16 cellular contexts compared by ENCODE assay signal in the genomic region with DNA sequence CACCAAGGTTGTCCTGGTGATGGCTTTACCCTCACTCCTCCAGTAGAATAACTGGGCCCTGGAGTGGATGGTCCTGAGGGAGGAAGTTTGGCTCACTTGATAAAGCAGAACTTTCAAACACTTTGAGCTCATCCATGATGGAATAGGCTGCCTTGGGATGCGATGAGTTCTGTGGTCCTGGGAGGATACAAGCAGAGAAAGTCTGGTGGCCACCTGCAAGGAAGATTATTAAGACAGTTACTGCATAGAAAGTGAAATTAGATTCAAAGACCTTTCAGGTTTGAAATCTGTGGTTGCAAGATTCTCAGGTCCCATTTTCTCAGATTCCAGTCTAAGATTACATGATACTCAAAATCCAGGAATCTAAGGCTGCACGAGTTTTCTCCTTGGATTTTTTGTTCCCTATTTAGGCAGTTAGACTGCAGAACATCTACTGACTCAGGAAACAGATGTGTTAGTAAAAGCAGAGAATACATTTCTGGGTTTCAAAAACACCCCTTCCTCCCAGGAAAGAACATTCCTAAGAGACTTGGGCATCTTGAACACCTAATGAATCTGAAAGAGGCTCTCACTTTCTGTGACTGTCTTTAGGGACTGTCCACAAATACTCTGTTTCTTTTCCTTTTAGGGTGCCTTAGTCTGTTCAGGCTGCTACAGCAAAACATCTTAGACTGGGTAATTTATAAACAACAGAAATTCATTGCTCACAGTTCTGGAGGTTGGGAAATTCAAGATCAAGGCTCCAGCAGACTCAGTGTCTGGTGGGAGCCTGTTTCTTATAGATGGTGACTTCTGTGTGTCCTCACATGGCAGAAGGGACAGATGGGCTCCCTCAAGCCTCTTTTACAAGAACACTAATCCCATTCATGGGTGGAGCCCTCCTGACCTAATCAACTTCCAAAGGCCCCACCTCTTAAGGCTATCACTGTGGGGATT. TPM values are rescaled to one million over a fixed set of nuclear protein-coding genes. Genes with fewer than 3 reads are reported as not detected.
DNase-seq lines count a peak whose midpoint lies in the region; ATAC-seq and TF ChIP-seq lines count a peak whose summit lies in the region.
"Had no signal": no experiment of that assay in that cellular context is flagged by ENCODE, and none has a peak within 500 bp of the region (broad histone marks: within the 10 kb centered on the region; RNA-seq: fewer than 3 reads in every experiment).

No MANE protein-coding gene starts in this region.

- H3K23ac ChIP-seq in H9 (ENCODE audit: insufficient read length, low read depth, low read length) = no peak overlapping the region

- H3K4me3 ChIP-seq in breast epithelium (no peak overlapping the region), hepatocyte (no peak overlapping the region), tibial nerve (no peak overlapping the region)
- H3K4me3 ChIP-seq in naive thymus-derived CD4-positive, alpha-beta T cell (ENCODE audit: low read length) = no peak overlapping the region
- H3K4me3 ChIP-seq: K562 had no signal

- no peaks in the 10 kb centered on the region for H3K9me2 ChIP-seq in hepatocyte (replicated peaks; ENCODE audit: insufficient read depth)

- H3K18ac ChIP-seq in H9 (ENCODE audit: insufficient read length, low read depth, low read length) = no peak overlapping the region

- ATAC-seq in naive thymus-derived CD4-positive, alpha-beta T cell = no peak
- ATAC-seq: effector memory CD8-positive, alpha-beta T cell had no signal

- H3K9ac ChIP-seq in H9 (ENCODE audit: extremely low read depth, insufficient read length, low read length) = no peak overlapping the region

- H3K14ac ChIP-seq in H9 (ENCODE audit: insufficient read depth, low read length) = no peak overlapping the region

- no peak overlapping the region for H4K5ac ChIP-seq in H9 (ENCODE audit: insufficient read length, low read depth, low read length)

- H2BK15ac ChIP-seq in H9 (ENCODE audit: low read depth, low read length) = no peak overlapping the region

- H3K27me3 ChIP-seq in breast epithelium = no peaks in the 10 kb centered on the region
- H3K27me3 ChIP-seq in hepatocyte = no peaks in the 10 kb centered on the region
- no peaks in the 10 kb centered on the region for H3K27me3 ChIP-seq in tibial nerve
- H3K27me3 ChIP-seq in H9 (ENCODE audit: insufficient read depth, low read length) = no peaks in the 10 kb centered on the region
- H3K27me3 ChIP-seq in naive thymus-derived CD4-positive, alpha-beta T cell (ENCODE audit: control insufficient read depth in 2 of 2, insufficient read depth in 2 of 2, low read length in 2 of 2) = no peaks in the 10 kb centered on the region

- no peak overlapping the region for H3T11ph ChIP-seq in H9 (ENCODE audit: low read length)

- no peak for DNase-seq in breast epithelium (ENCODE audit: low spot score in 2 of 2)
- DNase-seq in MCF 10A (ENCODE audit: unreplicated experiment) = no peak
- no peak for DNase-seq in hepatocyte (ENCODE audit: low spot score)
- no peak for DNase-seq in tibial nerve (ENCODE audit: low spot score in 2 of 2)
- DNase-seq in H9 = no peak
- no peak for DNase-seq in activated CD4-positive, alpha-beta memory T cell treated with anti-CD3 and anti-CD28 coated beads for 36 hours
- DNase-seq in naive thymus-derived CD4-positive, alpha-beta T cell = no peak
- DNase-seq: 8988T; effector memory CD8-positive, alpha-beta T cell; naive B cell; NCI-H2081 had no signal

- no peak overlapping the region for H3K4me3 Mint-ChIP-seq in MCF 10A (ENCODE audit: unreplicated experiment)
- no peak overlapping the region for H3K4me3 Mint-ChIP-seq in H9
- H3K4me3 Mint-ChIP-seq in activated CD4-positive, alpha-beta memory T cell treated with anti-CD3 and anti-CD28 coated beads for 36 hours = no peak overlapping the region
- H3K4me3 Mint-ChIP-seq in naive thymus-derived CD4-positive, alpha-beta T cell = no peak overlapping the region
- H3K4me3 Mint-ChIP-seq: effector memory CD8-positive, alpha-beta T cell; naive B cell had no signal

- WGBS in hepatocyte (ENCODE audit: low lambda C conversion rate, missing lambda C conversion rate) = 69% methylated on average over 2 of the region's 2 CpGs
- 52 to 59% methylated on average over 2 of the region's 2 CpGs for WGBS in tibial nerve, 2 donors
- no CpG with 5 or more reads among the region's 2 CpGs for WGBS in H9 (ENCODE audit: extremely low coverage, insufficient read length, low lambda C conversion rate)

- H3K79me2 ChIP-seq in hepatocyte = no peaks in the 10 kb centered on the region
- no peaks in the 10 kb centered on the region for H3K79me2 ChIP-seq in H9 (ENCODE audit: insufficient read depth, low read length)

- no peak overlapping the region for H4K91ac ChIP-seq in H9 (ENCODE audit: insufficient read length, low read depth, low read length)

- H4K8ac ChIP-seq in H9 (replicated peaks; ENCODE audit: insufficient read length, low read depth, low read length) = no peak overlapping the region

- H3K9me3 ChIP-seq in breast epithelium (no peaks in the 10 kb centered on the region), hepatocyte (ENCODE audit: low read depth) (no peaks in the 10 kb centered on the region), tibial nerve (no peaks in the 10 kb centered on the region), H9 (ENCODE audit: control insufficient read depth, low read depth, low read length) (no peaks in the 10 kb centered on the region)
- H3K9me3 ChIP-seq in naive thymus-derived CD4-positive, alpha-beta T cell (ENCODE audit: control insufficient read depth in 2 of 3, low read length in 3 of 3) = no peaks in the 10 kb centered on the region

- no peak overlapping the region for H2BK12ac ChIP-seq in H9 (ENCODE audit: insufficient read length, low read depth, low read length)

- H3K4me1 Mint-ChIP-seq in MCF 10A (ENCODE audit: insufficient read depth, unreplicated experiment) (peaks cover 20% of the 10 kb centered on the region), H9 (peaks cover 16 to 20% of the 10 kb centered on the region in 2 experiments)
- peaks cover 2% of the 10 kb centered on the region for H3K4me1 Mint-ChIP-seq in activated CD4-positive, alpha-beta memory T cell treated with anti-CD3 and anti-CD28 coated beads for 36 hours (ENCODE audit: low read depth)
- H3K4me1 Mint-ChIP-seq in naive thymus-derived CD4-positive, alpha-beta T cell = peaks cover 0 to 7% (median 0%) of the 10 kb centered on the region in 7 donors
- H3K4me1 Mint-ChIP-seq: naive B cell had no signal

- H3K9me3 Mint-ChIP-seq in MCF 10A (ENCODE audit: unreplicated experiment) (no peaks in the 10 kb centered on the region), H9 (peaks cover 4 to 11% of the 10 kb centered on the region in 2 experiments; a peak in 3 of 5 replicates)
- H3K9me3 Mint-ChIP-seq in activated CD4-positive, alpha-beta memory T cell treated with anti-CD3 and anti-CD28 coated beads for 36 hours = peaks cover 2% of the 10 kb centered on the region
- H3K9me3 Mint-ChIP-seq in naive thymus-derived CD4-positive, alpha-beta T cell = peaks cover 0 to 6% (median 0%) of the 10 kb centered on the region in 11 donors
- H3K9me3 Mint-ChIP-seq: activated naive CD4-positive, alpha-beta T cell treated with anti-CD3 and anti-CD28 coated beads, Interleukin-2, amount 50 U/mL, for 72 hours; effector memory CD8-positive, alpha-beta T cell had no signal

- H3K56ac ChIP-seq in H9 (ENCODE audit: insufficient read length, low read depth, low read length) = no peak overlapping the region

- H3K36me3 ChIP-seq in breast epithelium (no peaks in the 10 kb centered on the region), hepatocyte (replicated peaks; ENCODE audit: insufficient read depth, low read depth) (no peaks in the 10 kb centered on the region), tibial nerve (no peaks in the 10 kb centered on the region)
- H3K36me3 ChIP-seq in naive thymus-derived CD4-positive, alpha-beta T cell (ENCODE audit: control insufficient read depth in 2 of 3, insufficient read depth in 3 of 3, low read length in 3 of 3) = no peaks in the 10 kb centered on the region

- H3K36me3 Mint-ChIP-seq in MCF 10A (ENCODE audit: insufficient read depth, unreplicated experiment) = no peaks in the 10 kb centered on the region
- H3K36me3 Mint-ChIP-seq in H9 (ENCODE audit: insufficient read depth in 1 of 3, low read depth in 3 of 3) = peaks cover 0 to 7% (median 2%) of the 10 kb centered on the region in 3 experiments; a peak in 4 of 7 replicates
- H3K36me3 Mint-ChIP-seq in activated CD4-positive, alpha-beta memory T cell treated with anti-CD3 and anti-CD28 coated beads for 36 hours = no peaks in the 10 kb centered on the region
- peaks cover 0 to 5% (median 0%) of the 10 kb centered on the region in 5 donors for H3K36me3 Mint-ChIP-seq in naive thymus-derived CD4-positive, alpha-beta T cell
- H3K36me3 Mint-ChIP-seq: naive B cell had no signal

- H2AFZ ChIP-seq in hepatocyte (no peak overlapping the region), H9 (ENCODE audit: low read length) (no peak overlapping the region)

- CTCF ChIA-PET in MCF 10A (lab: Yijun Ruan, JAX) = interaction anchor here (0.6 to 4.2 kb wide), 5 partner anchors 9 to 56 kb away, joined by 3 to 35 read pairs (median 3); no protein-coding TSS in a partner anchor
- CTCF ChIA-PET in activated CD4-positive, alpha-beta memory T cell treated with anti-CD3 and anti-CD28 coated beads for 36 hours (lab: Charles Lee) = interaction anchor here (1.4 to 1.9 kb wide), 2 partner anchors 10 to 11 kb away, joined by 4 to 5 read pairs; no protein-coding TSS in a partner anchor
- CTCF ChIA-PET in naive thymus-derived CD4-positive, alpha-beta T cell (lab: Charles Lee) = no interaction called here

- TF ChIP-seq POLR2A in breast epithelium (IDR thresholded peaks at IDR 0.05) (no peak), tibial nerve (IDR thresholded peaks at IDR 0.05) (no peak)

- H2BK120ac ChIP-seq in H9 (ENCODE audit: low read depth, low read length, poor library complexity, severe bottlenecking) = no peak overlapping the region

- H3K79me1 ChIP-seq in H9 (ENCODE audit: insufficient read depth, low read depth, low read length, poor library complexity, severe bottlenecking) = no peaks in the 10 kb centered on the region

- H3K27me3 Mint-ChIP-seq in MCF 10A (ENCODE audit: insufficient read depth, unreplicated experiment) = no peaks in the 10 kb centered on the region
- peaks cover 5% of the 10 kb centered on the region for H3K27me3 Mint-ChIP-seq in H9 (ENCODE audit: low read depth)
- H3K27me3 Mint-ChIP-seq in activated CD4-positive, alpha-beta memory T cell treated with anti-CD3 and anti-CD28 coated beads for 36 hours = no peaks in the 10 kb centered on the region
- no peaks in the 10 kb centered on the region for H3K27me3 Mint-ChIP-seq in naive thymus-derived CD4-positive, alpha-beta T cell
- H3K27me3 Mint-ChIP-seq: naive B cell had no signal

- no peak overlapping the region for H2BK5ac ChIP-seq in H9 (ENCODE audit: insufficient read length, low read length)

- H3K4me2 ChIP-seq in hepatocyte (no peak overlapping the region), H9 (ENCODE audit: insufficient read depth, insufficient read length, low read length) (no peak overlapping the region)

- H3K27ac Mint-ChIP-seq in MCF 10A (ENCODE audit: low read depth, unreplicated experiment) (no peak overlapping the region), H9 (peak overlapping the region in 1 of 3 experiments; percentile 3; a peak in 1 of 7 replicates)
- H3K27ac Mint-ChIP-seq in activated CD4-positive, alpha-beta memory T cell treated with anti-CD3 and anti-CD28 coated beads for 36 hours = no peak overlapping the region
- peak overlapping the region in 1 of 9 donors; percentile 12 for H3K27ac Mint-ChIP-seq in naive thymus-derived CD4-positive, alpha-beta T cell
- H3K27ac Mint-ChIP-seq: activated naive CD4-positive, alpha-beta T cell treated with anti-CD3 and anti-CD28 coated beads, Interleukin-2, amount 50 U/mL, for 72 hours had no signal

- POLR2A ChIA-PET in MCF 10A (lab: Yijun Ruan, JAX) = interaction anchor here (1.0 to 1.1 kb wide), 2 partner anchors 25 to 34 kb away, joined by 3 to 4 read pairs; no protein-coding TSS in a partner anchor
- POLR2A ChIA-PET in activated CD4-positive, alpha-beta memory T cell treated with anti-CD3 and anti-CD28 coated beads for 36 hours (lab: Charles Lee) = no interaction called here
- POLR2A ChIA-PET in naive thymus-derived CD4-positive, alpha-beta T cell (lab: Charles Lee) = no interaction called here

- H4K20me1 ChIP-seq in hepatocyte (ENCODE audit: insufficient read depth, poor library complexity, severe bottlenecking) (no peaks in the 10 kb centered on the region), H9 (ENCODE audit: control insufficient read depth, insufficient read depth, insufficient read length) (no peaks in the 10 kb centered on the region)

- no peak overlapping the region for H2BK20ac ChIP-seq in H9 (ENCODE audit: low read depth, low read length, poor library complexity, severe bottlenecking)

- H3K23me2 ChIP-seq in H9 (ENCODE audit: insufficient read length, low read depth, low read length, poor library complexity, severe bottlenecking) = no peaks in the 10 kb centered on the region

- BruUV-seq in MCF 10A (replicated peaks; lab: Mats Ljungman, UMichigan) = no TSS peak

- TF ChIP-seq CTCF in breast epithelium (IDR thresholded peaks at IDR 0.05) = no peak
- TF ChIP-seq CTCF in MCF 10A (IDR thresholded peaks at IDR 0.05; ENCODE audit: unreplicated experiment) = no peak
- TF ChIP-seq CTCF in hepatocyte (IDR thresholded peaks at IDR 0.05; ENCODE audit: poor library complexity) = no peak
- no peak for TF ChIP-seq CTCF in tibial nerve (IDR thresholded peaks at IDR 0.05)
- no peak for TF ChIP-seq CTCF in H9 (conservative IDR thresholded peaks at IDR 0.05)

- intact Hi-C loops in breast epithelium (cut with DNase I; ENCODE audit: low total_unique reads) = loop anchor here (5.0 kb wide), 1 partner anchor 1238 kb away; a partner anchor contains a TSS
- intact Hi-C loops in MCF 10A (cut with micrococcal nuclease) = no loop called here
- intact Hi-C loops in activated CD4-positive, alpha-beta memory T cell treated with anti-CD3 and anti-CD28 coated beads for 36 hours (cut with micrococcal nuclease) = no loop called here
- intact Hi-C loops in naive thymus-derived CD4-positive, alpha-beta T cell (cut with micrococcal nuclease) = no loop called here

- H3K4me1 ChIP-seq in breast epithelium (peaks cover 0 to 3% of the 10 kb centered on the region in 2 donors), hepatocyte (ENCODE audit: insufficient read depth) (peaks cover 16% of the 10 kb centered on the region), tibial nerve (peaks cover 0 to 74% (median 27%) of the 10 kb centered on the region in 4 donors), H9 (ENCODE audit: insufficient read depth, low read length) (no peaks in the 10 kb centered on the region; the same call in 1 of the 2 replicates)
- H3K4me1 ChIP-seq in naive thymus-derived CD4-positive, alpha-beta T cell (ENCODE audit: control insufficient read depth in 2 of 2, insufficient read depth in 2 of 2, low read length in 2 of 2) = no peaks in the 10 kb centered on the region

- TF ChIP-seq EP300 in tibial nerve (IDR thresholded peaks at IDR 0.05) = no peak

- no peak overlapping the region for H2AK5ac ChIP-seq in H9 (ENCODE audit: insufficient read length, low read length)

- H3K27ac ChIP-seq in breast epithelium (peak overlapping the region; percentile 78 to 83), angular gyrus (ENCODE audit: low read depth, low read length) (peak overlapping the region; percentile 34), hepatocyte (peak overlapping the region; percentile 51), tibial nerve (peak overlapping the region in 3 of 4 donors; percentile 62 to 84 (median 74)), H9 (ENCODE audit: insufficient read length, low read depth, low read length) (no peak overlapping the region)
- H3K27ac ChIP-seq in naive thymus-derived CD4-positive, alpha-beta T cell (ENCODE audit: low read depth, low read length) = no peak overlapping the region

- H3K4ac ChIP-seq in H9 (ENCODE audit: low read depth, low read length) = no peak overlapping the region

RNA-seq across cellular contexts. Expression of a gene that starts 19.6 kb away (rescaled TPM):
- 1,000 to 10,000 TPM in 1 of 3 donors, 10 to 100 TPM in 2; 16.1 to 1,283 (median 39.0) TPM for total RNA-seq in breast epithelium
- total RNA-seq in MCF 10A (2022) = 0.93 and 1.4 TPM in 2 replicates
- total RNA-seq in hepatocyte = 0.12 and 0.53 TPM in 2 replicates
- 0.82 TPM in 1 of 2 replicates, not detected in the other for polyA plus RNA-seq in hepatocyte
- total RNA-seq in tibial nerve = 1,000 to 10,000 TPM in 1 of 4 donors, 100 to 1,000 TPM in 2, 10 to 100 TPM in 1; 84.0 to 1,826 (median 378) TPM
- not detected in 2 replicates for total RNA-seq in H9 (2021)
- not detected for total RNA-seq in activated CD4-positive, alpha-beta memory T cell treated with anti-CD3 and anti-CD28 coated beads for 36 hours
- not detected for total RNA-seq in naive thymus-derived CD4-positive, alpha-beta T cell
- not detected for polyA plus RNA-seq in naive thymus-derived CD4-positive, alpha-beta T cell
- total RNA-seq: activated CD8-positive, alpha-beta memory T cell treated with anti-CD3 and anti-CD28 coated beads for 36 hours; activated naive CD4-positive, alpha-beta T cell treated with anti-CD3 and anti-CD28 coated beads, Interleukin-2, amount 50 U/mL, for 72 hours; K562; T-helper 2 cell treated with Interferon-gamma antibody and Interleukin-4, amounts not matched to agents 100 ng/mL and 5 ng/mL, for 36 hours had no signal
- polyA plus RNA-seq: K562 had no signal

RNA-seq across cellular contexts. Expression of a gene that starts 44.1 kb away (rescaled TPM):
- 10 to 100 TPM in 2 of 3 donors, 1 to 10 TPM in 1; 5.7 to 46.2 (median 11.5) TPM for total RNA-seq in breast epithelium
- total RNA-seq in MCF 10A (2022) = 5.1 and 6.0 TPM in 2 replicates
- 10.4 and 15.5 TPM in 2 replicates for total RNA-seq in hepatocyte
- polyA plus RNA-seq in hepatocyte = 13.5 and 18.5 TPM in 2 replicates
- 10 to 100 TPM; 11.1 to 14.9 (median 12.4) TPM for total RNA-seq in tibial nerve
- 19.2 and 22.0 TPM in 2 replicates for total RNA-seq in H9 (2021)
- total RNA-seq in activated CD4-positive, alpha-beta memory T cell treated with anti-CD3 and anti-CD28 coated beads for 36 hours = 10 to 100 TPM; 35.7 to 38.0 TPM
- 100 to 1,000 TPM in 1 of 5 experiments, 10 to 100 TPM in 4; 26.1 to 103 (median 28.2) TPM for total RNA-seq in naive thymus-derived CD4-positive, alpha-beta T cell
- 10 to 100 TPM; 40.8 to 41.1 TPM for polyA plus RNA-seq in naive thymus-derived CD4-positive, alpha-beta T cell

RNA-seq across cellular contexts. Expression of a gene that starts 50.1 kb away (rescaled TPM):
- total RNA-seq in breast epithelium (1 to 10 TPM; 5.0 to 7.3 (median 5.6) TPM), MCF 10A (2022) (0.93 and 1.4 TPM in 2 replicates), hepatocyte (0.92 and 1.7 TPM in 2 replicates), tibial nerve (1 to 10 TPM in 3 of 4 donors, under 1 TPM in 1; 0.87 to 6.0 (median 1.5) TPM), H9 (2021) (0.33 and 0.39 TPM in 2 replicates)
- 3.1 and 4.3 TPM in 2 replicates for polyA plus RNA-seq in hepatocyte
- under 1 TPM; 0.71 to 0.77 TPM for total RNA-seq in activated CD4-positive, alpha-beta memory T cell treated with anti-CD3 and anti-CD28 coated beads for 36 hours
- under 1 TPM in 1 of 5 experiments, not detected in 4; 0.19 TPM for total RNA-seq in naive thymus-derived CD4-positive, alpha-beta T cell
- not detected for polyA plus RNA-seq in naive thymus-derived CD4-positive, alpha-beta T cell
- total RNA-seq: T-helper 2 cell treated with Interferon-gamma antibody and Interleukin-4, amounts not matched to agents 100 ng/mL and 5 ng/mL, for 36 hours had no signal

Comparison
In these comparisons a context has a peak if more than half of its experiments do, and no peak if none do; other contexts are left out.
1. H3K27ac ChIP-seq: peak in breast epithelium (2 of 2), angular gyrus (single experiment), hepatocyte (single experiment) and tibial nerve (3 of 4); none in H9 (single experiment) and naive thymus-derived CD4-positive, alpha-beta T cell (single experiment).